19 cellular contexts compared by ENCODE assay signal in the genomic region with DNA sequence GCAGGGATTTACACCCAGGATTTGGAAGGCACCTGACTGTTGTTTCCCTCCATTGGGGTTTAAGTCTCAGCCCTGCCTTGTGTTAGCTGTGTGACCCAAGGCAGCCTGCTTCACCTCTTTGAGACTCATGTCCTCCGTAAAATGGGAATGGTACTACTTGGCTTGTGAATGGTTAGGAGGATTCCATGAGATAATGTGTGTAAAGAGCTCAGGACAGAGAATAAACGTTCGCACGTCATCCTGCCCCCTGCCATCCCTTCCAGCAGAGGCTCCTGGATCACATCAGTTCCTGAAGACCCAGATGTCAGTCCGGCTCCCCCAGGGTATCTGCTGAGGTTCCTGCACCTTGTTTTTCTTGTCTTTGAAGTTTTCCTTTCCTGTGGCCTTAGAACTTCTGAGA. TPM values are rescaled to one million over a fixed set of nuclear protein-coding genes. Genes with fewer than 3 reads are reported as not detected.
DNase-seq lines count a peak whose midpoint lies in the region; ATAC-seq, FAIRE-seq and TF ChIP-seq lines count a peak whose summit lies in the region.
"Had no signal": no experiment of that assay in that cellular context is flagged by ENCODE, and none has a peak within 500 bp of the region (broad histone marks: within the 10 kb centered on the region; RNA-seq: fewer than 3 reads in every experiment).

No MANE protein-coding gene starts in this region.

- POLR2A ChIA-PET in HepG2 (lab: Yijun Ruan, JAX) = no interaction called here

- CTCF ChIA-PET in HepG2 (lab: Yijun Ruan, JAX; ENCODE audit: low intra/inter-chr PET ratio, low total read pairs) = no interaction called here

- TF ChIP-seq CTCF in right lobe of liver (IDR thresholded peaks at IDR 0.05) (no peak), HepG2 (CRISPR knock-in tag; IDR thresholded peaks at IDR 0.05) (no peak), kidney (IDR thresholded peaks at IDR 0.05; ENCODE audit: borderline replicate concordance, extremely low read depth, insufficient read depth) (no peak), gastrocnemius medialis (IDR thresholded peaks at IDR 0.05 in 4 of 5, conservative IDR thresholded peaks at IDR 0.05 in 1 of 5) (no peak)

- peak overlapping the region in 2 of 3 donors; percentile 49 to 72 for H3K27ac ChIP-seq in right lobe of liver
- no peak overlapping the region for H3K27ac ChIP-seq in HepG2 (ENCODE audit: extremely low read length, insufficient read depth, low read length)
- peak overlapping the region; percentile 68 to 93 for H3K27ac ChIP-seq in kidney (ENCODE audit: low read depth in 2 of 2, low read length in 2 of 2)
- H3K27ac ChIP-seq in gastrocnemius medialis = peak overlapping the region; percentile 48 to 75 (median 66)

- no peak overlapping the region for H3K4me3 ChIP-seq in right lobe of liver
- no peak overlapping the region for H3K4me3 ChIP-seq in HepG2 (replicated peaks in 1 of 3; ENCODE audit: insufficient read depth in 1 of 3, low read depth in 2 of 3, low read length in 3 of 3)
- no peak overlapping the region for H3K4me3 ChIP-seq in kidney (ENCODE audit: low read length in 2 of 2)
- no peak overlapping the region for H3K4me3 ChIP-seq in gastrocnemius medialis

- no peak overlapping the region for H3K4me2 ChIP-seq in HepG2 (ENCODE audit: low read depth, low read length)

- DNase-seq in right lobe of liver = no peak
- no peak for DNase-seq in HepG2 (ENCODE audit: low spot score)
- no peak for DNase-seq in kidney
- no peak for DNase-seq in gastrocnemius medialis
- DNase-seq in activated CD4-positive, alpha-beta T cell treated with anti-CD3 and anti-CD28 coated beads, Interleukin-2, amount 50 U/mL, for 48 hours = no peak
- no peak for DNase-seq in NCI-H1694 (lab: John Stamatoyannopoulos, UW)
- DNase-seq: activated CD8-positive, alpha-beta memory T cell treated with anti-CD3 and anti-CD28 coated beads, Interleukin-2, amount 10 ng/mL, durations not matched to agents 7 days and 5 days; activated naive CD4-positive, alpha-beta T cell treated with anti-CD3 and anti-CD28 coated beads for 36 hours; COR-L47; Kasumi-1; naive thymus-derived CD4-positive, alpha-beta T cell; NCI-H1930; NCI-H774; stimulated activated naive CD8-positive, alpha-beta T cell treated with anti-CD3 and anti-CD28 coated beads, Interleukin-15, amount 100 ng/mL, for 72 hours had no signal

- H3K9ac ChIP-seq in HepG2 (ENCODE audit: insufficient read depth, low read depth, low read length) (no peak overlapping the region), kidney (ENCODE audit: low read length in 2 of 2) (peak overlapping the region in 1 of 2 donors; percentile 8)

- BruUV-seq in HepG2 (replicated peaks; lab: Mats Ljungman, UMichigan) = no TSS peak

- H3K9me3 ChIP-seq in right lobe of liver = no peaks in the 10 kb centered on the region
- H3K9me3 ChIP-seq in HepG2 (ENCODE audit: low read length) = no peaks in the 10 kb centered on the region
- H3K9me3 ChIP-seq in kidney (ENCODE audit: control insufficient read depth in 1 of 2, low read length in 2 of 2) = peaks cover 0 to under 1% of the 10 kb centered on the region in 2 donors
- H3K9me3 ChIP-seq in gastrocnemius medialis = no peaks in the 10 kb centered on the region

- H3K4me1 ChIP-seq in right lobe of liver (no peaks in the 10 kb centered on the region), HepG2 (ENCODE audit: insufficient read depth, low read length) (no peaks in the 10 kb centered on the region), kidney (ENCODE audit: control insufficient read depth in 1 of 2, insufficient read depth in 1 of 2, low read depth in 1 of 2, low read length in 2 of 2) (peaks cover 0 to 7% of the 10 kb centered on the region in 2 donors), gastrocnemius medialis (peaks cover 5 to 14% of the 10 kb centered on the region in 2 donors)

- TF ChIP-seq POLR2A in right lobe of liver (IDR thresholded peaks at IDR 0.05) (no peak), HepG2 (IDR thresholded peaks at IDR 0.05; ENCODE audit: insufficient read depth in 1 of 2, low read depth in 2 of 2, low read length in 2 of 2) (no peak), gastrocnemius medialis (IDR thresholded peaks at IDR 0.05) (no peak)

- H3K36me3 ChIP-seq in right lobe of liver (no peaks in the 10 kb centered on the region), HepG2 (replicated peaks in 1 of 2; ENCODE audit: control insufficient read depth in 1 of 2, insufficient read depth in 2 of 2, low read length in 2 of 2) (no peaks in the 10 kb centered on the region), kidney (ENCODE audit: control insufficient read depth in 1 of 2, insufficient read depth in 2 of 2, low read length in 2 of 2) (no peaks in the 10 kb centered on the region), gastrocnemius medialis (no peaks in the 10 kb centered on the region)

- FAIRE-seq in HepG2 (lab: Jason Lieb, UNC) = no peak
- FAIRE-seq in kidney (lab: Jason Lieb, UNC) = no peak
- FAIRE-seq: colon had no signal

- in situ Hi-C loops in HepG2 (cut with HindIII; ENCODE audit: extremely low pct_ligation_motif_present, low pct_unique_long_range_greater_than_20kb) = no loop called here
- in situ Hi-C loops in gastrocnemius medialis (cut with MboI; ENCODE audit: low sequenced_read_pairs in 4 of 4) = loop anchor here in 3 of 4 donors (10.0 kb wide), 2 partner anchors 86 to 136 kb away; partner anchors contain the start of gene C11orf96 (in 1 of the 3)

- H3K27me3 ChIP-seq in right lobe of liver = no peaks in the 10 kb centered on the region
- H3K27me3 ChIP-seq in HepG2 (ENCODE audit: control insufficient read depth in 1 of 2, insufficient read depth in 2 of 2, low read length in 2 of 2) = peaks cover 4 to 9% of the 10 kb centered on the region in 2 experiments; a peak in 2 of 5 replicates
- H3K27me3 ChIP-seq in gastrocnemius medialis = peaks cover 0 to 6% (median 5%) of the 10 kb centered on the region in 3 donors

- 64% methylated on average over 5 of the region's 5 CpGs for WGBS in right lobe of liver (ENCODE audit: insufficient coverage, low coverage, low lambda C conversion rate, missing lambda C conversion rate)
- 10% methylated on average over 5 of the region's 5 CpGs for WGBS in HepG2 (ENCODE audit: low lambda C conversion rate)

- H2AFZ ChIP-seq in HepG2 (ENCODE audit: low read length) = no peak overlapping the region

- no peak for TF ChIP-seq RAD21 in HepG2 (CRISPR knock-in tag; IDR thresholded peaks at IDR 0.05)

- ATAC-seq in right lobe of liver (no peak), HepG2 (no peak), gastrocnemius medialis (no peak), HG03135 (IDR thresholded peaks at IDR 0.05; ENCODE audit: unreplicated experiment) (no peak), HG02642 (IDR thresholded peaks at IDR 0.05; ENCODE audit: poor library complexity, unreplicated experiment) (no peak)
- ATAC-seq: activated CD8-positive, alpha-beta memory T cell treated with anti-CD3 and anti-CD28 coated beads, Interleukin-2, amount 10 ng/mL, durations not matched to agents 7 days and 5 days; naive thymus-derived CD4-positive, alpha-beta T cell; stimulated activated naive CD8-positive, alpha-beta T cell treated with anti-CD3 and anti-CD28 coated beads, Interleukin-15, amount 100 ng/mL, for 72 hours had no signal

- no peak for TF ChIP-seq EP300 in HepG2 (IDR thresholded peaks at IDR 0.05; ENCODE audit: low read depth in 2 of 2, low read length in 2 of 2)
- TF ChIP-seq EP300 in HepG2 (CRISPR knock-in tag; IDR thresholded peaks at IDR 0.05; ENCODE audit: borderline replicate concordance) = no peak

- H3K79me2 ChIP-seq in HepG2 (ENCODE audit: insufficient read depth, low read length) = no peaks in the 10 kb centered on the region

- no peaks in the 10 kb centered on the region for H4K20me1 ChIP-seq in HepG2 (ENCODE audit: insufficient read depth, low read length)

- intact Hi-C loops in right lobe of liver (cut with DNase I) (loop anchor here in 1 of 2 donors (10.0 kb wide), 1 partner anchor 136 kb away; no protein-coding TSS in a partner anchor), HepG2 (cut with micrococcal nuclease; ENCODE audit: unreplicated experiment) (no loop called here), kidney (cut with DNase I) (loop anchor here (10.0 kb wide), 1 partner anchor 86 kb away; the partner anchor contains the start of gene C11orf96), gastrocnemius medialis (cut with DNase I; ENCODE audit: low total_unique reads) (loop anchor here (5.0 kb wide), 1 partner anchor 84 kb away; no protein-coding TSS in a partner anchor)

RNA-seq across cellular contexts. Expression of gene ACCSL, which starts 16.8 kb away (rescaled TPM):
- not detected for total RNA-seq in right lobe of liver
- total RNA-seq in HepG2 (2016; rRNA removed; fragmentation: Illumina TruSeq; extraction: Trizol) = not detected in 2 replicates
- total RNA-seq in HepG2 (2016; cell fraction: cytosol; rRNA removed; fragmentation: Illumina TruSeq; extraction: Trizol; ENCODE audit: low read depth) = not detected in 2 replicates
- not detected in 2 replicates for total RNA-seq in HepG2 (2016; cell fraction: insoluble cytoplasmic fraction; rRNA removed; fragmentation: Illumina TruSeq; extraction: Trizol)
- not detected in 2 replicates for total RNA-seq in HepG2 (2016; cell fraction: membrane; rRNA removed; fragmentation: Illumina TruSeq; extraction: Trizol)
- total RNA-seq in HepG2 (2016; cell fraction: nucleus; rRNA removed; fragmentation: Illumina TruSeq; extraction: Trizol) = not detected in 2 replicates
- polyA plus RNA-seq in HepG2 (2011; rRNA removed) = not detected in 2 replicates
- not detected in 2 replicates for polyA plus RNA-seq in HepG2 (2011; cell fraction: cytosol; rRNA removed)
- polyA plus RNA-seq in HepG2 (2011; cell fraction: nucleus; rRNA removed) = not detected in 2 replicates
- polyA plus RNA-seq in HepG2 (2012) = not detected in 2 replicates
- polyA plus RNA-seq in HepG2 (2016; cell fraction: cytosol; fragmentation: Illumina TruSeq; extraction: Trizol; ENCODE audit: low read depth) = not detected in 2 replicates
- not detected in 2 replicates for polyA plus RNA-seq in HepG2 (2016; cell fraction: insoluble cytoplasmic fraction; fragmentation: Illumina TruSeq; extraction: Trizol; ENCODE audit: low read depth)
- polyA plus RNA-seq in HepG2 (2016; cell fraction: membrane; fragmentation: Illumina TruSeq; extraction: Trizol; ENCODE audit: low read depth) = not detected in 2 replicates
- polyA plus RNA-seq in HepG2 (2016; cell fraction: nucleus; fragmentation: Illumina TruSeq; extraction: Trizol; ENCODE audit: insufficient read depth, low read depth) = not detected in 2 replicates
- polyA minus RNA-seq in HepG2 (2011; rRNA and poly(A)+ RNA removed; ENCODE audit: low replicate concordance) = not detected in 2 replicates
- not detected in 2 replicates for polyA minus RNA-seq in HepG2 (2011; cell fraction: cytosol; rRNA and poly(A)+ RNA removed)
- polyA minus RNA-seq in HepG2 (2011; cell fraction: nucleus; rRNA and poly(A)+ RNA removed) = not detected in 2 replicates
- not detected for total RNA-seq in kidney
- not detected for polyA plus RNA-seq in kidney (ENCODE audit: insufficient read depth, low read depth, low replicate concordance)
- not detected for total RNA-seq in gastrocnemius medialis
- total RNA-seq: activated CD8-positive, alpha-beta memory T cell treated with anti-CD3 and anti-CD28 coated beads, Interleukin-2, amount 10 ng/mL, durations not matched to agents 7 days and 5 days; activated naive CD4-positive, alpha-beta T cell treated with anti-CD3 and anti-CD28 coated beads for 36 hours; H9; naive thymus-derived CD4-positive, alpha-beta T cell had no signal
- polyA plus RNA-seq: AG04450; naive thymus-derived CD4-positive, alpha-beta T cell had no signal

RNA-seq across cellular contexts. Expression of gene ACCS, which starts 35.1 kb away (rescaled TPM):
- total RNA-seq in right lobe of liver (10 to 100 TPM in 4 of 6 experiments, 1 to 10 TPM in 2; 7.3 to 32.2 (median 15.4) TPM), HepG2 (2016; rRNA removed; fragmentation: Illumina TruSeq; extraction: Trizol) (0.29 and 0.55 TPM in 2 replicates), kidney (39.0 TPM), gastrocnemius medialis (1 to 10 TPM in 2 of 4 donors, under 1 TPM in 2; 0.58 to 4.0 (median 1.8) TPM)
- 0.10 TPM in 1 of 2 replicates, not detected in the other for total RNA-seq in HepG2 (2016; cell fraction: cytosol; rRNA removed; fragmentation: Illumina TruSeq; extraction: Trizol; ENCODE audit: low read depth)
- 0.67 TPM in 1 of 2 replicates, not detected in the other for total RNA-seq in HepG2 (2016; cell fraction: insoluble cytoplasmic fraction; rRNA removed; fragmentation: Illumina TruSeq; extraction: Trizol)
- total RNA-seq in HepG2 (2016; cell fraction: membrane; rRNA removed; fragmentation: Illumina TruSeq; extraction: Trizol) = not detected in 2 replicates
- total RNA-seq in HepG2 (2016; cell fraction: nucleus; rRNA removed; fragmentation: Illumina TruSeq; extraction: Trizol) = 0.81 and 1.4 TPM in 2 replicates
- polyA plus RNA-seq in HepG2 (2011; rRNA removed) (0.39 and 0.59 TPM in 2 replicates), kidney (ENCODE audit: insufficient read depth, low read depth, low replicate concordance) (11.4 TPM)
- 0.03 and 0.08 TPM in 2 replicates for polyA plus RNA-seq in HepG2 (2011; cell fraction: cytosol; rRNA removed)
- 3.1 and 3.4 TPM in 2 replicates for polyA plus RNA-seq in HepG2 (2011; cell fraction: nucleus; rRNA removed)
- polyA plus RNA-seq in HepG2 (2012) = 0.24 and 0.48 TPM in 2 replicates
- polyA plus RNA-seq in HepG2 (2016; cell fraction: cytosol; fragmentation: Illumina TruSeq; extraction: Trizol; ENCODE audit: low read depth) = not detected in 2 replicates
- not detected in 2 replicates for polyA plus RNA-seq in HepG2 (2016; cell fraction: insoluble cytoplasmic fraction; fragmentation: Illumina TruSeq; extraction: Trizol; ENCODE audit: low read depth)
- polyA plus RNA-seq in HepG2 (2016; cell fraction: membrane; fragmentation: Illumina TruSeq; extraction: Trizol; ENCODE audit: low read depth) = not detected in 2 replicates
- 1.4 and 2.4 TPM in 2 replicates for polyA plus RNA-seq in HepG2 (2016; cell fraction: nucleus; fragmentation: Illumina TruSeq; extraction: Trizol; ENCODE audit: insufficient read depth, low read depth)
- polyA minus RNA-seq in HepG2 (2011; rRNA and poly(A)+ RNA removed; ENCODE audit: low replicate concordance) = 0.10 and 7.7 TPM in 2 replicates
- not detected in 2 replicates for polyA minus RNA-seq in HepG2 (2011; cell fraction: cytosol; rRNA and poly(A)+ RNA removed)
- 0.90 and 1.7 TPM in 2 replicates for polyA minus RNA-seq in HepG2 (2011; cell fraction: nucleus; rRNA and poly(A)+ RNA removed)
